Comparison of ENCODE assay signal across 8 cellular contexts in the genomic region with DNA sequence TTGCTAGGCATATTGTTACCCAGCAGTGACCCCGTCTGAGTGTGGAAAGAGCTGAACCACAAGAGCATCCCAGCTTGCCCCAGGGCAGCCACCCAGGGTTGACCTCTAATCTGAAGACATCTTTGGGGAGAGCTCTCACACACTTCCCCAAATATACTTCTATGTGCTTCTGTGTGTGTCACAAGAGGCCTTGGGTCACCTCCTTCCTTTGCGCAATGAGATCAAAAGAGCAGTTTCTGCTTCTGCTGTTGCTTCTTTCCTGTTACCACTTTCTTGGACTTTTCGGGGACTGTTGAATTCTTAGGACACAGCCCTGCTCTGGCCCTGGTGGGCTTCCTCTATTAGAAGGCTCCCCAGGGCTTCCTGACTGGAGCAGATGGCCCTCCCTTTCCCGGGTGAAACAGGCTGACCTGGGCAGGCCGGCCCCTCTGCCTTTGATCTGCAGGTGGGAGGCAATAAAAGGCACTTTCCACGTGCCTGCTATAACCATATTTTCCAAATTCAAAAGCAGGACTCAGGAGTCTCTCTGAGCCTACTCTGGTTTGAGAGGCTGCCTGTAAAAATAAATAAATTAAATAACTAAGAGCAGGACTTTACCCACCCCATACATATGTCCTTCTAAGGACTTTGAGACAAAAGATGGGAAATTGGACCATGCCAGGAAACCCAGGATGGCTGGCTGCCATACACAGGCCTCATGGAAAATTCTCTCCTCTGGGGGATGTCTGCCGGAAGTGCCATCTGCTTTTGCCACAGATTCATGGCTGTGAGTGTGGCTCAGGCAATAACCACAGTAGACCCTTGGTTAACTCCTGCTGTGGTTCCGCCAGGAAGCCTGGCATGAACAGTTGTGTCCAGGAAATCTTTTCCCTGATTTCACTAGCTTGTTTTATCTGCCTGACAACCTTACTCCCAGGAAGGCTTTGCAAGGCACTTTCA. TPM values are rescaled to one million over a fixed set of nuclear protein-coding genes. Genes with fewer than 3 reads are reported as not detected.
A peak's percentile ranks its signal among the peaks of the same experiment; 100 is the strongest.
DNase-seq lines count a peak whose midpoint lies in the region; ATAC-seq, FAIRE-seq and TF ChIP-seq lines count a peak whose summit lies in the region.

No MANE protein-coding gene starts in this region.

- TF ChIP-seq CTCF in HepG2 (CRISPR knock-in tag; IDR thresholded peaks at IDR 0.05) (no peak), tibial nerve (IDR thresholded peaks at IDR 0.05) (no peak)

- no peak overlapping the region for H3K9ac ChIP-seq in HepG2 (ENCODE audit: insufficient read depth, low read depth, low read length)

- H3K4me2 ChIP-seq in HepG2 (ENCODE audit: low read depth, low read length) = no peak overlapping the region

- peaks cover 10% of the 10 kb centered on the region for H3K27me3 Mint-ChIP-seq in activated naive CD4-positive, alpha-beta T cell treated with anti-CD3 and anti-CD28 coated beads, Interleukin-2, amount 10 ng/mL, durations not matched to agents 7 days and 5 days
- H3K27me3 Mint-ChIP-seq in activated CD4-positive, alpha-beta memory T cell treated with anti-CD3 and anti-CD28 coated beads, Interleukin-2, amount 10 ng/mL, durations not matched to agents 7 days and 5 days = no peaks in the 10 kb centered on the region

- intact Hi-C loops in HepG2 (cut with micrococcal nuclease; ENCODE audit: unreplicated experiment) = no loop called here

- TF ChIP-seq EP300 in HepG2 (IDR thresholded peaks at IDR 0.05; ENCODE audit: low read depth in 2 of 2, low read length in 2 of 2) (no peak), HepG2 (CRISPR knock-in tag; IDR thresholded peaks at IDR 0.05; ENCODE audit: borderline replicate concordance) (no peak), tibial nerve (IDR thresholded peaks at IDR 0.05) (peak in 1 of 2 donors; percentile 90)

- DNase-seq in activated naive CD4-positive, alpha-beta T cell treated with anti-CD3 and anti-CD28 coated beads, Interleukin-2, amount 10 ng/mL, durations not matched to agents 7 days and 5 days = peak; percentile 31
- no peak for DNase-seq in activated naive CD4-positive, alpha-beta T cell treated with Interleukin-2 at 50 U/mL for 16 hours
- DNase-seq in activated CD4-positive, alpha-beta memory T cell treated with anti-CD3 and anti-CD28 coated beads, Interleukin-2, amount 10 ng/mL, durations not matched to agents 7 days and 5 days = peak; percentile 28
- DNase-seq in HepG2 (ENCODE audit: low spot score) (no peak), tibial nerve (ENCODE audit: low spot score in 2 of 2) (peak; percentile 22 to 73), foreskin melanocyte (no peak), NCI-H524 (lab: John Stamatoyannopoulos, UW) (no peak)

- H3K9me3 Mint-ChIP-seq in activated naive CD4-positive, alpha-beta T cell treated with anti-CD3 and anti-CD28 coated beads, Interleukin-2, amount 10 ng/mL, durations not matched to agents 7 days and 5 days = peaks cover 9% of the 10 kb centered on the region
- H3K9me3 Mint-ChIP-seq in activated CD4-positive, alpha-beta memory T cell treated with anti-CD3 and anti-CD28 coated beads, Interleukin-2, amount 10 ng/mL, durations not matched to agents 7 days and 5 days = peaks cover 4% of the 10 kb centered on the region

- 27% methylated on average over 7 of the region's 8 CpGs for WGBS in HepG2 (ENCODE audit: low lambda C conversion rate)
- 50 to 58% methylated on average over 8 of the region's 8 CpGs for WGBS in tibial nerve, 2 donors

- no peaks in the 10 kb centered on the region for H3K79me2 ChIP-seq in HepG2 (ENCODE audit: insufficient read depth, low read length)

- peak overlapping the region; percentile 15 for H3K4me3 Mint-ChIP-seq in activated naive CD4-positive, alpha-beta T cell treated with anti-CD3 and anti-CD28 coated beads, Interleukin-2, amount 10 ng/mL, durations not matched to agents 7 days and 5 days
- H3K4me3 Mint-ChIP-seq in activated CD4-positive, alpha-beta memory T cell treated with anti-CD3 and anti-CD28 coated beads, Interleukin-2, amount 10 ng/mL, durations not matched to agents 7 days and 5 days = no peak overlapping the region

- no TSS peak for BruUV-seq in HepG2 (replicated peaks; lab: Mats Ljungman, UMichigan)

- CTCF ChIA-PET in activated naive CD4-positive, alpha-beta T cell treated with anti-CD3 and anti-CD28 coated beads, Interleukin-2, amount 10 ng/mL, durations not matched to agents 7 days and 5 days (lab: Charles Lee) = interaction anchor here (1.3 to 5.5 kb wide), 15 partner anchors 14 to 481 kb away, joined by 3 to 236 read pairs (median 9); a partner anchor contains a TSS
- CTCF ChIA-PET in activated CD4-positive, alpha-beta memory T cell treated with anti-CD3 and anti-CD28 coated beads, Interleukin-2, amount 10 ng/mL, durations not matched to agents 7 days and 5 days (lab: Charles Lee) = interaction anchor here (0.9 to 7.3 kb wide), 16 partner anchors 14 to 203 kb away, joined by 3 to 166 read pairs (median 13); a partner anchor contains a TSS
- CTCF ChIA-PET in HepG2 (lab: Yijun Ruan, JAX; ENCODE audit: low intra/inter-chr PET ratio, low total read pairs) = no interaction called here

- POLR2A ChIA-PET in activated CD4-positive, alpha-beta memory T cell treated with anti-CD3 and anti-CD28 coated beads, Interleukin-2, amount 10 ng/mL, durations not matched to agents 7 days and 5 days (lab: Charles Lee) = interaction anchor here (0.6 to 6.9 kb wide), 7 partner anchors 15 to 334 kb away, joined by 3 to 189 read pairs (median 18); a partner anchor contains a TSS
- POLR2A ChIA-PET in HepG2 (lab: Yijun Ruan, JAX) = no interaction called here

- H3K36me3 ChIP-seq in HepG2 (replicated peaks in 1 of 2; ENCODE audit: control insufficient read depth in 1 of 2, insufficient read depth in 2 of 2, low read length in 2 of 2) = no peaks in the 10 kb centered on the region
- H3K36me3 ChIP-seq in tibial nerve = no peaks in the 10 kb centered on the region

- TF ChIP-seq POLR2A in HepG2 (IDR thresholded peaks at IDR 0.05; ENCODE audit: insufficient read depth in 1 of 2, low read depth in 2 of 2, low read length in 2 of 2) (no peak), tibial nerve (IDR thresholded peaks at IDR 0.05) (no peak)

- TF ChIP-seq RAD21 in HepG2 (CRISPR knock-in tag; IDR thresholded peaks at IDR 0.05) = no peak

- no peaks in the 10 kb centered on the region for H4K20me1 ChIP-seq in HepG2 (ENCODE audit: insufficient read depth, low read length)

- in situ Hi-C loops in HepG2 (cut with HindIII; ENCODE audit: extremely low pct_ligation_motif_present, low pct_unique_long_range_greater_than_20kb) = loop anchor here (5.0 kb wide), 1 partner anchor 86 kb away; no protein-coding TSS in a partner anchor

- H3K27ac ChIP-seq in HepG2 (ENCODE audit: extremely low read length, insufficient read depth, low read length) (no peak overlapping the region), tibial nerve (peak overlapping the region in 3 of 4 donors; percentile 46 to 60 (median 59))

- H3K27ac Mint-ChIP-seq in activated naive CD4-positive, alpha-beta T cell treated with anti-CD3 and anti-CD28 coated beads, Interleukin-2, amount 10 ng/mL, durations not matched to agents 7 days and 5 days = peak overlapping the region; percentile 79
- peak overlapping the region; percentile 36 for H3K27ac Mint-ChIP-seq in activated CD4-positive, alpha-beta memory T cell treated with anti-CD3 and anti-CD28 coated beads, Interleukin-2, amount 10 ng/mL, durations not matched to agents 7 days and 5 days

- FAIRE-seq in HepG2 (lab: Jason Lieb, UNC) = no peak

- H3K27me3 ChIP-seq in HepG2 (ENCODE audit: control insufficient read depth in 1 of 2, insufficient read depth in 2 of 2, low read length in 2 of 2) = peaks cover 0 to 16% of the 10 kb centered on the region in 2 experiments; a peak in 2 of 5 replicates
- no peaks in the 10 kb centered on the region for H3K27me3 ChIP-seq in tibial nerve

- H3K9me3 ChIP-seq in HepG2 (ENCODE audit: low read length) (no peaks in the 10 kb centered on the region), tibial nerve (peaks cover 0 to 4% (median 0%) of the 10 kb centered on the region in 4 donors)

- H3K4me3 ChIP-seq in HepG2 (replicated peaks in 1 of 3; ENCODE audit: insufficient read depth in 1 of 3, low read depth in 2 of 3, low read length in 3 of 3) (no peak overlapping the region), tibial nerve (no peak overlapping the region)

- H3K4me1 ChIP-seq in HepG2 (ENCODE audit: insufficient read depth, low read length) (peaks cover 19% of the 10 kb centered on the region), tibial nerve (peaks cover 0 to 28% (median 19%) of the 10 kb centered on the region in 4 donors)

- H2AFZ ChIP-seq in HepG2 (ENCODE audit: low read length) = no peak overlapping the region

- no peak; the same call in 2 of the 3 replicates for ATAC-seq in HepG2
- no peak for ATAC-seq in GM21825 (IDR thresholded peaks at IDR 0.05; ENCODE audit: unreplicated experiment)

- H3K4me1 Mint-ChIP-seq in activated naive CD4-positive, alpha-beta T cell treated with anti-CD3 and anti-CD28 coated beads, Interleukin-2, amount 10 ng/mL, durations not matched to agents 7 days and 5 days = peaks cover 47% of the 10 kb centered on the region
- peaks cover 42% of the 10 kb centered on the region for H3K4me1 Mint-ChIP-seq in activated CD4-positive, alpha-beta memory T cell treated with anti-CD3 and anti-CD28 coated beads, Interleukin-2, amount 10 ng/mL, durations not matched to agents 7 days and 5 days

- H3K36me3 Mint-ChIP-seq in activated naive CD4-positive, alpha-beta T cell treated with anti-CD3 and anti-CD28 coated beads, Interleukin-2, amount 10 ng/mL, durations not matched to agents 7 days and 5 days = peaks cover 12% of the 10 kb centered on the region
- H3K36me3 Mint-ChIP-seq in activated CD4-positive, alpha-beta memory T cell treated with anti-CD3 and anti-CD28 coated beads, Interleukin-2, amount 10 ng/mL, durations not matched to agents 7 days and 5 days (ENCODE audit: low read depth) = peaks cover 5% of the 10 kb centered on the region

RNA-seq across cellular contexts. Expression of a gene that starts 28.3 kb away (rescaled TPM):
- total RNA-seq in activated CD4-positive, alpha-beta memory T cell treated with anti-CD3 and anti-CD28 coated beads, Interleukin-2, amount 10 ng/mL, durations not matched to agents 7 days and 5 days = 100 to 1,000 TPM; 155 to 158 TPM
- not detected in 2 replicates for total RNA-seq in HepG2 (2016; rRNA removed; fragmentation: Illumina TruSeq; extraction: Trizol)
- total RNA-seq in HepG2 (2016; cell fraction: cytosol; rRNA removed; fragmentation: Illumina TruSeq; extraction: Trizol; ENCODE audit: low read depth) = not detected in 2 replicates
- total RNA-seq in HepG2 (2016; cell fraction: insoluble cytoplasmic fraction; rRNA removed; fragmentation: Illumina TruSeq; extraction: Trizol) = not detected in 2 replicates
- not detected in 2 replicates for total RNA-seq in HepG2 (2016; cell fraction: membrane; rRNA removed; fragmentation: Illumina TruSeq; extraction: Trizol)
- total RNA-seq in HepG2 (2016; cell fraction: nucleus; rRNA removed; fragmentation: Illumina TruSeq; extraction: Trizol) = not detected in 2 replicates
- not detected in 2 replicates for polyA plus RNA-seq in HepG2 (2011; rRNA removed)
- not detected in 2 replicates for polyA plus RNA-seq in HepG2 (2011; cell fraction: cytosol; rRNA removed)
- not detected in 2 replicates for polyA plus RNA-seq in HepG2 (2011; cell fraction: nucleus; rRNA removed)
- polyA plus RNA-seq in HepG2 (2012) = not detected in 2 replicates
- polyA plus RNA-seq in HepG2 (2016; cell fraction: cytosol; fragmentation: Illumina TruSeq; extraction: Trizol; ENCODE audit: low read depth) = not detected in 2 replicates
- not detected in 2 replicates for polyA plus RNA-seq in HepG2 (2016; cell fraction: insoluble cytoplasmic fraction; fragmentation: Illumina TruSeq; extraction: Trizol; ENCODE audit: low read depth)
- not detected in 2 replicates for polyA plus RNA-seq in HepG2 (2016; cell fraction: membrane; fragmentation: Illumina TruSeq; extraction: Trizol; ENCODE audit: low read depth)
- polyA plus RNA-seq in HepG2 (2016; cell fraction: nucleus; fragmentation: Illumina TruSeq; extraction: Trizol; ENCODE audit: insufficient read depth, low read depth) = not detected in 2 replicates
- polyA minus RNA-seq in HepG2 (2011; rRNA and poly(A)+ RNA removed; ENCODE audit: low replicate concordance) = 0.26 and 0.32 TPM in 2 replicates
- polyA minus RNA-seq in HepG2 (2011; cell fraction: cytosol; rRNA and poly(A)+ RNA removed) = not detected in 2 replicates
- not detected in 2 replicates for polyA minus RNA-seq in HepG2 (2011; cell fraction: nucleus; rRNA and poly(A)+ RNA removed)
- total RNA-seq in tibial nerve = 10 to 100 TPM; 10.0 to 17.7 (median 12.9) TPM

RNA-seq across cellular contexts. Expression of a gene that starts 48.1 kb away (rescaled TPM):
- total RNA-seq in activated CD4-positive, alpha-beta memory T cell treated with anti-CD3 and anti-CD28 coated beads, Interleukin-2, amount 10 ng/mL, durations not matched to agents 7 days and 5 days = 10 to 100 TPM; 19.5 TPM
- total RNA-seq in HepG2 (2016; rRNA removed; fragmentation: Illumina TruSeq; extraction: Trizol) = 19.1 and 31.3 TPM in 2 replicates
- total RNA-seq in HepG2 (2016; cell fraction: cytosol; rRNA removed; fragmentation: Illumina TruSeq; extraction: Trizol; ENCODE audit: low read depth) = 6.3 and 7.1 TPM in 2 replicates
- 20.2 and 31.0 TPM in 2 replicates for total RNA-seq in HepG2 (2016; cell fraction: insoluble cytoplasmic fraction; rRNA removed; fragmentation: Illumina TruSeq; extraction: Trizol)
- 17.5 and 18.6 TPM in 2 replicates for total RNA-seq in HepG2 (2016; cell fraction: membrane; rRNA removed; fragmentation: Illumina TruSeq; extraction: Trizol)
- 27.1 and 29.2 TPM in 2 replicates for total RNA-seq in HepG2 (2016; cell fraction: nucleus; rRNA removed; fragmentation: Illumina TruSeq; extraction: Trizol)
- 26.9 and 33.5 TPM in 2 replicates for polyA plus RNA-seq in HepG2 (2011; rRNA removed)
- 20.8 and 24.3 TPM in 2 replicates for polyA plus RNA-seq in HepG2 (2011; cell fraction: cytosol; rRNA removed)
- 9.6 and 10.2 TPM in 2 replicates for polyA plus RNA-seq in HepG2 (2011; cell fraction: nucleus; rRNA removed)
- polyA plus RNA-seq in HepG2 (2012) = 14.5 and 19.5 TPM in 2 replicates
- polyA plus RNA-seq in HepG2 (2016; cell fraction: cytosol; fragmentation: Illumina TruSeq; extraction: Trizol; ENCODE audit: low read depth) = 8.7 and 10.1 TPM in 2 replicates
- polyA plus RNA-seq in HepG2 (2016; cell fraction: insoluble cytoplasmic fraction; fragmentation: Illumina TruSeq; extraction: Trizol; ENCODE audit: low read depth) = 22.2 and 23.8 TPM in 2 replicates
- polyA plus RNA-seq in HepG2 (2016; cell fraction: membrane; fragmentation: Illumina TruSeq; extraction: Trizol; ENCODE audit: low read depth) = 17.6 and 19.0 TPM in 2 replicates
- polyA plus RNA-seq in HepG2 (2016; cell fraction: nucleus; fragmentation: Illumina TruSeq; extraction: Trizol; ENCODE audit: insufficient read depth, low read depth) = 45.6 and 48.0 TPM in 2 replicates
- polyA minus RNA-seq in HepG2 (2011; rRNA and poly(A)+ RNA removed; ENCODE audit: low replicate concordance) = 8.0 and 38.3 TPM in 2 replicates
- polyA minus RNA-seq in HepG2 (2011; cell fraction: cytosol; rRNA and poly(A)+ RNA removed) = 12.8 and 13.4 TPM in 2 replicates
- polyA minus RNA-seq in HepG2 (2011; cell fraction: nucleus; rRNA and poly(A)+ RNA removed) = 7.5 and 7.6 TPM in 2 replicates
- 100 to 1,000 TPM; 154 to 191 (median 164) TPM for total RNA-seq in tibial nerve

Comparison
In these comparisons a context has a peak if more than half of its experiments do, and no peak if none do; other contexts are left out.
1. DNase-seq: peak in activated naive CD4-positive, alpha-beta T cell treated with anti-CD3 and anti-CD28 coated beads, Interleukin-2, amount 10 ng/mL, durations not matched to agents 7 days and 5 days (single experiment), activated CD4-positive, alpha-beta memory T cell treated with anti-CD3 and anti-CD28 coated beads, Interleukin-2, amount 10 ng/mL, durations not matched to agents 7 days and 5 days (single experiment) and tibial nerve (2 of 2); none in activated naive CD4-positive, alpha-beta T cell treated with Interleukin-2 at 50 U/mL for 16 hours (single experiment), HepG2 (single experiment), foreskin melanocyte (single experiment) and NCI-H524 (0 of 2).
2. RNA of a gene that starts 28.3 kb away (total RNA-seq): 155 to 158 TPM in activated CD4-positive, alpha-beta memory T cell treated with anti-CD3 and anti-CD28 coated beads, Interleukin-2, amount 10 ng/mL, durations not matched to agents 7 days and 5 days and 10.0 to 17.7 TPM in tibial nerve; not detected in HepG2; every median in the first group is over 10 times any median in the second.